In the genomic region with DNA sequence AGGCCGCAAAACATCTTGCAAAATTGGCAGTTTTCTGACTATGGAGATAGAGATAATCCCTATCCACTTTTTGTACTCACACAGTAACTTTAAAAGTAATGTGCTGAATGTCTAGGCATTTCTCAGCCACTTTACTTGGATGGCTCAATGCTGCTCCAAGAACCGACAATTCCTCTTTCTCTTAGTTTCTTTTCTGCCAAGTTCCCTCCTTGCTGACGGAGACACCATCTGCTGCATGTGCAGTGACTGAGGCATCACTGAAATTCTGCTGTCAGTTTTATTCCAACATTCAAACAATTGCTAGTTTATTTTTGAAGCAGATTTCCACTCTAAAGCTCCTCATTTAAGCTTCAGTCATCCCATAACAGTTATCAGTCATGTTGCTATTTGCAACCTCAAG, we compare ENCODE assay signal across 20 cellular contexts.
"Had no signal": no experiment of that assay in that cellular context is flagged by ENCODE, and none has a peak within 500 bp of the region (broad histone marks: within the 10 kb centered on the region; RNA-seq: fewer than 3 reads in every experiment).

No MANE protein-coding gene starts in this region.

- H3K9me3 Mint-ChIP-seq: activated naive CD4-positive, alpha-beta T cell treated with anti-CD3 and anti-CD28 coated beads, Interleukin-2, amount 10 ng/mL, durations not matched to agents 7 days and 5 days had no signal

- H3K36me3 Mint-ChIP-seq: activated CD4-positive, alpha-beta memory T cell treated with anti-CD3 and anti-CD28 coated beads for 36 hours; activated naive CD4-positive, alpha-beta T cell treated with anti-CD3 and anti-CD28 coated beads, Interleukin-2, amount 10 ng/mL, durations not matched to agents 7 days and 5 days; natural killer cell; stimulated activated memory B cell treated with anti-CD40 and anti-IgM and Interleukin-4, amounts not matched to agents 10 μg/mL and 1 μg/mL and 100 μg/mL, for 72 hours had no signal

- FAIRE-seq: bronchial epithelial cell, kidney had no signal

- H3K4me1 ChIP-seq: colonic mucosa, esophagus muscularis mucosa, psoas muscle, testis, vagina had no signal

- H3K36me3 ChIP-seq: colonic mucosa, esophagus muscularis mucosa, ovary, vagina had no signal

- H3K4me1 Mint-ChIP-seq: natural killer cell; stimulated activated memory B cell treated with anti-CD40 and anti-IgM and Interleukin-4, amounts not matched to agents 10 μg/mL and 1 μg/mL and 100 μg/mL, for 72 hours had no signal

- H3K9me3 ChIP-seq: colonic mucosa, esophagus muscularis mucosa, ovary, psoas muscle, testis, vagina had no signal

- H3K4me3 Mint-ChIP-seq: activated CD4-positive, alpha-beta memory T cell treated with anti-CD3 and anti-CD28 coated beads for 36 hours; activated naive CD4-positive, alpha-beta T cell treated with anti-CD3 and anti-CD28 coated beads, Interleukin-2, amount 10 ng/mL, durations not matched to agents 7 days and 5 days; activated T-cell treated with anti-CD3 and anti-CD28 coated beads, Interleukin-2, amount 50 U/mL, for 72 hours; natural killer cell; stimulated activated memory B cell treated with anti-CD40 and anti-IgM and Interleukin-4, amounts not matched to agents 10 μg/mL and 1 μg/mL and 100 μg/mL, for 72 hours; T-helper 1 cell treated with Interleukin-12 subunit alpha and Interleukin-12 subunit beta and Interleukin-4 antibody, amounts not matched to agents 30 μg/mL and 1 μg/mL, for 36 hours had no signal

- DNase-seq: activated CD4-positive, alpha-beta memory T cell treated with anti-CD3 and anti-CD28 coated beads for 36 hours; activated CD4-positive, alpha-beta T cell treated with anti-CD3 and anti-CD28 coated beads for 48 hours; activated effector memory CD4-positive, alpha-beta T cell treated with anti-CD3 and anti-CD28 coated beads, Interleukin-2, amount 50 U/mL, for 16 hours; activated naive CD4-positive, alpha-beta T cell treated with anti-CD3 and anti-CD28 coated beads, Interleukin-2, amount 10 ng/mL, durations not matched to agents 7 days and 5 days; activated T-cell treated with anti-CD3 and anti-CD28 coated beads, Interleukin-2, amount 50 U/mL, for 72 hours; colonic mucosa; kidney; natural killer cell; ovary; psoas muscle; right cardiac atrium; stimulated activated CD4-positive, alpha-beta T cell treated with anti-CD3 and anti-CD28 coated beads, Interleukin-2, amount 100 ng/mL, for 24 hours; testis; trophoblast cell had no signal

- H3K27me3 ChIP-seq: colonic mucosa, esophagus muscularis mucosa, ovary, testis, vagina had no signal

- H3K27me3 Mint-ChIP-seq: activated CD4-positive, alpha-beta memory T cell treated with anti-CD3 and anti-CD28 coated beads for 36 hours; activated naive CD4-positive, alpha-beta T cell treated with anti-CD3 and anti-CD28 coated beads, Interleukin-2, amount 10 ng/mL, durations not matched to agents 7 days and 5 days; stimulated activated memory B cell treated with anti-CD40 and anti-IgM and Interleukin-4, amounts not matched to agents 10 μg/mL and 1 μg/mL and 100 μg/mL, for 72 hours had no signal

- H3K27ac Mint-ChIP-seq: activated CD4-positive, alpha-beta memory T cell treated with anti-CD3 and anti-CD28 coated beads for 36 hours; activated naive CD4-positive, alpha-beta T cell treated with anti-CD3 and anti-CD28 coated beads, Interleukin-2, amount 10 ng/mL, durations not matched to agents 7 days and 5 days; activated T-cell treated with anti-CD3 and anti-CD28 coated beads, Interleukin-2, amount 50 U/mL, for 72 hours; natural killer cell; stimulated activated memory B cell treated with anti-CD40 and anti-IgM and Interleukin-4, amounts not matched to agents 10 μg/mL and 1 μg/mL and 100 μg/mL, for 72 hours; T-helper 1 cell treated with Interleukin-12 subunit alpha and Interleukin-12 subunit beta and Interleukin-4 antibody, amounts not matched to agents 30 μg/mL and 1 μg/mL, for 36 hours had no signal

- H3K4me3 ChIP-seq: colonic mucosa, esophagus muscularis mucosa, lung, ovary, psoas muscle, testis, vagina had no signal

- H3K27ac ChIP-seq: colonic mucosa, esophagus muscularis mucosa, ovary, psoas muscle, testis, vagina had no signal
